13 cellular contexts compared by ENCODE assay signal in genomic region chr19:46481187-46481586, GRCh38. TPM values are rescaled to one million over a fixed set of nuclear protein-coding genes. Genes with fewer than 3 reads are reported as not detected.
DNase-seq lines count a peak whose midpoint lies in the region; ATAC-seq and TF ChIP-seq lines count a peak whose summit lies in the region.
"Had no signal": no experiment of that assay in that cellular context is flagged by ENCODE, and none has a peak within 500 bp of the region (broad histone marks: within the 10 kb centered on the region; RNA-seq: fewer than 3 reads in every experiment).

No MANE protein-coding gene starts in this region.

- no peaks in the 10 kb centered on the region for H3K27me3 ChIP-seq in BLaER1 treated with 17β-estradiol and CSF1 and Interleukin-3, amounts not matched to agents 10 nM and 100 nM
- H3K27me3 ChIP-seq in hepatocyte, result no peaks in the 10 kb centered on the region
- peaks cover 0 to 14% (median 0%) of the 10 kb centered on the region in 3 donors for H3K27me3 ChIP-seq in sigmoid colon

- H3K4me3 Mint-ChIP-seq in chondrocyte (ENCODE audit: unreplicated experiment), result peak overlapping the region; percentile 37
- no peak overlapping the region for H3K4me3 Mint-ChIP-seq in activated CD4-positive, alpha-beta memory T cell treated with anti-CD3 and anti-CD28 coated beads for 36 hours
- H3K4me3 Mint-ChIP-seq: activated CD4-positive, alpha-beta T cell treated with anti-CD3 and anti-CD28 coated beads for 36 hours had no signal

- H4K20me1 ChIP-seq in BLaER1 treated with 17β-estradiol and CSF1 and Interleukin-3, amounts not matched to agents 10 nM and 100 nM, result no peaks in the 10 kb centered on the region
- H4K20me1 ChIP-seq in hepatocyte (ENCODE audit: insufficient read depth, poor library complexity, severe bottlenecking), result no peaks in the 10 kb centered on the region

- H3K9me3 Mint-ChIP-seq in chondrocyte (ENCODE audit: low read depth), result no peaks in the 10 kb centered on the region
- no peaks in the 10 kb centered on the region for H3K9me3 Mint-ChIP-seq in activated CD4-positive, alpha-beta memory T cell treated with anti-CD3 and anti-CD28 coated beads for 36 hours

- H3K4me1 ChIP-seq in BLaER1 treated with 17β-estradiol and CSF1 and Interleukin-3, amounts not matched to agents 10 nM and 100 nM, result peaks cover 13 to 39% (median 29%) of the 10 kb centered on the region in 10 experiments
- H3K4me1 ChIP-seq in hepatocyte (ENCODE audit: insufficient read depth), result peaks cover 23% of the 10 kb centered on the region
- H3K4me1 ChIP-seq in sigmoid colon, result peaks cover 0 to 17% (median 7%) of the 10 kb centered on the region in 4 donors

- no peak overlapping the region for H3K4me3 ChIP-seq in BLaER1 treated with 17β-estradiol and CSF1 and Interleukin-3, amounts not matched to agents 10 nM and 100 nM
- no peak overlapping the region for H3K4me3 ChIP-seq in hepatocyte
- H3K4me3 ChIP-seq in sigmoid colon, result no peak overlapping the region

- no peaks in the 10 kb centered on the region for H3K27me3 Mint-ChIP-seq in chondrocyte (ENCODE audit: low read depth)
- peaks cover 39% of the 10 kb centered on the region for H3K27me3 Mint-ChIP-seq in activated CD4-positive, alpha-beta memory T cell treated with anti-CD3 and anti-CD28 coated beads for 36 hours

- H3K4me1 Mint-ChIP-seq in chondrocyte (ENCODE audit: low read depth), result peaks cover 45% of the 10 kb centered on the region
- peaks cover 4% of the 10 kb centered on the region for H3K4me1 Mint-ChIP-seq in activated CD4-positive, alpha-beta memory T cell treated with anti-CD3 and anti-CD28 coated beads for 36 hours (ENCODE audit: low read depth)

- no peak overlapping the region for H2AFZ ChIP-seq in hepatocyte

- CTCF ChIA-PET in activated CD4-positive, alpha-beta memory T cell treated with anti-CD3 and anti-CD28 coated beads for 36 hours (lab: Charles Lee), result no interaction called here

- DNase-seq in chondrocyte (ENCODE audit: low spot score), result no peak
- no peak for DNase-seq in hepatocyte (ENCODE audit: low spot score)
- peak; percentile 66 for DNase-seq in sigmoid colon
- no peak for DNase-seq in OCI-M1 (lab: John Stamatoyannopoulos, UW)
- no peak for DNase-seq in DMS79 treated with DMSO at 0.1 percent for 48 hours (lab: John Stamatoyannopoulos, UW)
- DNase-seq in activated CD4-positive, alpha-beta memory T cell treated with anti-CD3 and anti-CD28 coated beads for 36 hours, result no peak
- DNase-seq: activated CD4-positive, alpha-beta T cell treated with anti-CD3 and anti-CD28 coated beads for 36 hours; activated effector memory CD4-positive, alpha-beta T cell treated with anti-CD3 and anti-CD28 coated beads, Interleukin-2, amount 50 U/mL, for 16 hours; cortex of kidney; NCI-H69; stimulated activated CD4-positive, alpha-beta T cell treated with anti-CD3 and anti-CD28 coated beads, Interleukin-15, amount 100 ng/mL, for 24 hours had no signal

- TF ChIP-seq POLR2A in sigmoid colon (IDR thresholded peaks at IDR 0.05), result no peak

- intact Hi-C loops in sigmoid colon (cut with DNase I), result no loop called here
- intact Hi-C loops in activated CD4-positive, alpha-beta memory T cell treated with anti-CD3 and anti-CD28 coated beads for 36 hours (cut with micrococcal nuclease), result no loop called here

- H3K36me3 Mint-ChIP-seq in chondrocyte (ENCODE audit: low read depth), result no peaks in the 10 kb centered on the region
- H3K36me3 Mint-ChIP-seq in activated CD4-positive, alpha-beta memory T cell treated with anti-CD3 and anti-CD28 coated beads for 36 hours, result no peaks in the 10 kb centered on the region

- no peak overlapping the region for H3K9ac ChIP-seq in BLaER1 treated with 17β-estradiol and CSF1 and Interleukin-3, amounts not matched to agents 10 nM and 100 nM

- no peaks in the 10 kb centered on the region for H3K9me3 ChIP-seq in BLaER1 treated with 17β-estradiol and CSF1 and Interleukin-3, amounts not matched to agents 10 nM and 100 nM (replicated peaks in 1 of 11)
- H3K9me3 ChIP-seq in hepatocyte (ENCODE audit: low read depth), result no peaks in the 10 kb centered on the region
- H3K9me3 ChIP-seq in sigmoid colon, result no peaks in the 10 kb centered on the region

- no peak overlapping the region for H3K27ac ChIP-seq in BLaER1 treated with 17β-estradiol and CSF1 and Interleukin-3, amounts not matched to agents 10 nM and 100 nM
- peak overlapping the region; percentile 94 for H3K27ac ChIP-seq in hepatocyte
- peak overlapping the region; percentile 50 to 73 (median 66) for H3K27ac ChIP-seq in sigmoid colon

- H3K4me2 ChIP-seq in BLaER1 treated with 17β-estradiol and CSF1 and Interleukin-3, amounts not matched to agents 10 nM and 100 nM, result peak overlapping the region in 6 of 11 experiments; percentile 6 to 46 (median 30); a peak in 7 of 22 replicates
- H3K4me2 ChIP-seq in hepatocyte, result peak overlapping the region; percentile 66

- H3K9me2 ChIP-seq in hepatocyte (replicated peaks; ENCODE audit: insufficient read depth), result no peaks in the 10 kb centered on the region

- no peak for ATAC-seq in HG03135 (IDR thresholded peaks at IDR 0.05; ENCODE audit: unreplicated experiment)
- ATAC-seq: activated CD4-positive, alpha-beta T cell treated with anti-CD3 and anti-CD28 coated beads for 36 hours had no signal

- no peaks in the 10 kb centered on the region for H3K36me3 ChIP-seq in BLaER1 treated with 17β-estradiol and CSF1 and Interleukin-3, amounts not matched to agents 10 nM and 100 nM
- H3K36me3 ChIP-seq in hepatocyte (replicated peaks; ENCODE audit: insufficient read depth, low read depth), result no peaks in the 10 kb centered on the region
- no peaks in the 10 kb centered on the region for H3K36me3 ChIP-seq in sigmoid colon

- TF ChIP-seq CTCF in chondrocyte (IDR thresholded peaks at IDR 0.05), result no peak
- no peak for TF ChIP-seq CTCF in hepatocyte (IDR thresholded peaks at IDR 0.05; ENCODE audit: poor library complexity)
- TF ChIP-seq CTCF in sigmoid colon (IDR thresholded peaks at IDR 0.05), result no peak

- no peaks in the 10 kb centered on the region for H3K79me2 ChIP-seq in hepatocyte

- TF ChIP-seq EP300 in sigmoid colon (IDR thresholded peaks at IDR 0.05), result no peak

- WGBS in hepatocyte (ENCODE audit: low lambda C conversion rate, missing lambda C conversion rate), result 47% methylated on average over 9 of the region's 9 CpGs
- 37 to 48% methylated on average over 9 of the region's 9 CpGs for WGBS in sigmoid colon, 2 donors

- H3K27ac Mint-ChIP-seq in chondrocyte (ENCODE audit: unreplicated experiment), result peak overlapping the region; percentile 94
- H3K27ac Mint-ChIP-seq in activated CD4-positive, alpha-beta memory T cell treated with anti-CD3 and anti-CD28 coated beads for 36 hours, result no peak overlapping the region
- H3K27ac Mint-ChIP-seq: activated CD4-positive, alpha-beta T cell treated with anti-CD3 and anti-CD28 coated beads for 36 hours had no signal

- POLR2A ChIA-PET in activated CD4-positive, alpha-beta memory T cell treated with anti-CD3 and anti-CD28 coated beads for 36 hours (lab: Charles Lee), result interaction anchor here (0.5 kb wide), 1 partner anchor 70 kb away, joined by 3 read pairs; no protein-coding TSS in a partner anchor

RNA-seq across cellular contexts. Expression of gene PNMA8A, which starts 9.8 kb away (rescaled TPM):
- total RNA-seq in chondrocyte (10.1 to 16.1 TPM (median 10.1 TPM) in 3 replicates), hepatocyte (11.2 and 11.4 TPM in 2 replicates), sigmoid colon (1 to 10 TPM; 1.5 to 8.4 (median 5.5) TPM)
- polyA plus RNA-seq in hepatocyte (5.5 and 6.4 TPM in 2 replicates), sigmoid colon (1 to 10 TPM in 1 of 3 donors, not detected in 2; 2.3 TPM)
- under 1 TPM; 0.17 to 0.44 TPM for total RNA-seq in activated CD4-positive, alpha-beta memory T cell treated with anti-CD3 and anti-CD28 coated beads for 36 hours
- total RNA-seq: activated CD4-positive, alpha-beta T cell treated with anti-CD3 and anti-CD28 coated beads for 36 hours had no signal

RNA-seq across cellular contexts. Expression of gene PNMA8B, which starts 14.5 kb away (rescaled TPM):
- 2.2 to 5.5 TPM (median 2.5 TPM) in 3 replicates for total RNA-seq in chondrocyte
- total RNA-seq in hepatocyte, result 0.32 and 1.0 TPM in 2 replicates
- 0.50 and 0.57 TPM in 2 replicates for polyA plus RNA-seq in hepatocyte
- 1 to 10 TPM; 1.3 to 1.9 (median 1.6) TPM for total RNA-seq in sigmoid colon
- polyA plus RNA-seq in sigmoid colon, result under 1 TPM in 2 of 3 donors, not detected in 1; 0.60 to 0.95 TPM
- under 1 TPM; 0.05 to 0.07 TPM for total RNA-seq in activated CD4-positive, alpha-beta memory T cell treated with anti-CD3 and anti-CD28 coated beads for 36 hours

RNA-seq across cellular contexts. Expression of gene PNMA8C, which starts 52.5 kb away (rescaled TPM):
- total RNA-seq in chondrocyte (0.10 to 0.27 TPM (median 0.20 TPM) in 3 replicates), hepatocyte (0.27 TPM in 1 of 2 replicates, not detected in the other), sigmoid colon (under 1 TPM in 3 of 4 donors, not detected in 1; 0.27 to 0.36 (median 0.28) TPM)
- polyA plus RNA-seq in hepatocyte (not detected in 2 replicates), sigmoid colon (under 1 TPM in 2 of 3 donors, not detected in 1; 0.23 to 0.25 TPM)
- not detected for total RNA-seq in activated CD4-positive, alpha-beta memory T cell treated with anti-CD3 and anti-CD28 coated beads for 36 hours
- total RNA-seq: activated CD4-positive, alpha-beta T cell treated with anti-CD3 and anti-CD28 coated beads for 36 hours had no signal

Comparison
In these comparisons a context has a peak if more than half of its experiments do, and no peak if none do; other contexts are left out.
1. H3K27ac ChIP-seq: peak in hepatocyte (single experiment) and sigmoid colon (4 of 4); none in BLaER1 treated with 17β-estradiol and CSF1 and Interleukin-3, amounts not matched to agents 10 nM and 100 nM (0 of 11).